20 cellular contexts compared by ENCODE assay signal in genomic region chr20:46977909-46978588, GRCh38.
"Had no signal": no experiment of that assay in that cellular context is flagged by ENCODE, and none has a peak within 500 bp of the region (broad histone marks: within the 10 kb centered on the region; RNA-seq: fewer than 3 reads in every experiment).

No MANE protein-coding gene starts in this region.

- H3K27ac Mint-ChIP-seq: activated CD4-positive, alpha-beta memory T cell treated with anti-CD3 and anti-CD28 coated beads, Interleukin-2, amount 10 ng/mL, durations not matched to agents 7 days and 5 days; activated naive CD8-positive, alpha-beta T cell treated with anti-CD3 and anti-CD28 coated beads, Interleukin-2, amount 50 U/mL, for 24 hours; effector memory CD8-positive, alpha-beta T cell; naive thymus-derived CD4-positive, alpha-beta T cell had no signal

- ATAC-seq: activated naive CD8-positive, alpha-beta T cell treated with anti-CD3 and anti-CD28 coated beads, Interleukin-2, amount 50 U/mL, for 24 hours; effector memory CD8-positive, alpha-beta T cell; left lobe of liver; naive thymus-derived CD4-positive, alpha-beta T cell had no signal

- H3K4me1 ChIP-seq: ascending aorta, vagina had no signal

- H3K9me3 ChIP-seq: vagina had no signal

- H3K27me3 ChIP-seq: ascending aorta, tibial nerve, vagina had no signal

- H3K4me3 ChIP-seq: ascending aorta, tibial nerve, vagina had no signal

- H3K4me3 Mint-ChIP-seq: activated CD4-positive, alpha-beta memory T cell treated with anti-CD3 and anti-CD28 coated beads, Interleukin-2, amount 10 ng/mL, durations not matched to agents 7 days and 5 days; activated naive CD8-positive, alpha-beta T cell treated with anti-CD3 and anti-CD28 coated beads, Interleukin-2, amount 50 U/mL, for 24 hours; effector memory CD8-positive, alpha-beta T cell; naive thymus-derived CD4-positive, alpha-beta T cell had no signal

- DNase-seq: activated CD4-positive, alpha-beta memory T cell treated with anti-CD3 and anti-CD28 coated beads, Interleukin-2, amount 10 ng/mL, durations not matched to agents 7 days and 5 days; activated CD4-positive, alpha-beta T cell treated with anti-CD3 and anti-CD28 coated beads for 1 hour; activated naive CD4-positive, alpha-beta T cell; activated naive CD8-positive, alpha-beta T cell treated with anti-CD3 and anti-CD28 coated beads, Interleukin-2, amount 50 U/mL, for 24 hours; activated T-cell treated with anti-CD3 and anti-CD28 coated beads, Interleukin-2, amount 50 U/mL, for 48 hours; dermis blood vessel endothelial cell; effector memory CD8-positive, alpha-beta T cell; naive thymus-derived CD4-positive, alpha-beta T cell; occipital lobe; stimulated activated CD4-positive, alpha-beta T cell treated with anti-CD3 and anti-CD28 coated beads, Interleukin-15, amount 100 ng/mL, for 24 hours; stimulated activated CD4-positive, alpha-beta T cell treated with anti-CD3 and anti-CD28 coated beads, Interleukin-4, amount 100 ng/mL, for 4 hours; stimulated activated CD8-positive, alpha-beta memory T cell treated with anti-CD3 and anti-CD28 coated beads, Interleukin-4, amount 100 ng/mL, for 48 hours; stimulated activated naive CD4-positive, alpha-beta T cell treated with Interleukin-2 at 50 U/mL for 16 hours; substantia nigra; SW 1271 had no signal

- H3K27ac ChIP-seq: ascending aorta, vagina had no signal

- H3K36me3 ChIP-seq: ascending aorta, tibial nerve, vagina had no signal

- FAIRE-seq: islet of Langerhans had no signal
